ENCODE assay signal across 1 cellular context in the genomic region with DNA sequence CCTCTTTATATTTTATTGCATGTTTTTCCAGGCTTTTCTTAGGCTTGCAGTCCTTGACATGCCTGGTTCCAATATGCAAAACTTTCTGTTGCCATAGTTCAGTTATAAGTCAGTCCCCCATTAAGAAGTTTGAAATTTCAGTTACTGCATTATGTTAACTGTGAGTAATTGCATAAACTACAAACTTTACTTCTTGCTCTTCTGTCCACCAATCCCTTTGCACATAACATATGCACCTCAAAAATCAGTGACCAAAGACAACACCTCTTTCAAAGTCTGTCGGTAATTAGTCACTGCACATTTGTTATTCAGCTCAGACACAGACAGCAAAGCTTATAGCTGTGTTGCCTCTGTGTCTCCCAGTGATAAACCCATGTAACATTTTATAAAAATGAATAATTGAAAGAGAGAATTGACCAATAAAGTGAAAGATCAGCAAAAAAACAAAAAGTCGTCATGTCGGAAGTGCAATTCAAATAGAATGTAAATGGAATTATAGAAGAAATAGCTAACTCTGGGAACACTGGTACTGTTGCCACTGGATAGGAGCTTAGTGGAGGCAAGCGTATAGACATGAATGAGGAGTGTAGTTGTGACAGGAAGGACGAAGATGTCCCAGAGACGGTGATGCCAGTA.
TF ChIP-seq lines count a peak whose summit lies in the region.

No MANE protein-coding gene starts in this region.

TF ChIP-seq in K562, 482 proteins besides CTCF, POLR2A, EP300 and RAD21:
- TF ChIP-seq KDM5B (IDR thresholded peaks at IDR 0.05; ENCODE audit: insufficient replicate concordance, low read depth, low read length) (no peak), MAFG (tag; conservative IDR thresholded peaks at IDR 0.05) (peak; percentile 35; the same call in 1 of the 2 replicates), ZNF695 (CRISPR knock-in tag; IDR thresholded peaks at IDR 0.05) (no peak), HMGN3 (IDR thresholded peaks at IDR 0.05; ENCODE audit: borderline replicate concordance, extremely low read depth, insufficient read length, low read depth, low read length) (no peak), ZNF778 (CRISPR knock-in tag; IDR thresholded peaks at IDR 0.05) (no peak), MAFF (IDR thresholded peaks at IDR 0.05; ENCODE audit: low read length) (peak; percentile 45), ZNF354B (CRISPR knock-in tag; IDR thresholded peaks at IDR 0.05) (no peak), MYC (IDR thresholded peaks at IDR 0.05; ENCODE audit: low read depth, low read length) (no peak), MYC (CRISPR knock-in tag; IDR thresholded peaks at IDR 0.05; ENCODE audit: borderline replicate concordance, low read depth) (no peak), ZNF316 (IDR thresholded peaks at IDR 0.05) (peak; percentile 62), HIVEP1 (CRISPR knock-in tag; IDR thresholded peaks at IDR 0.05) (no peak), XRCC4 (IDR thresholded peaks at IDR 0.05; ENCODE audit: extremely low read depth, insufficient read depth, insufficient read length) (no peak), POLR2H (tag; IDR thresholded peaks at IDR 0.05; ENCODE audit: low read depth) (no peak), NFXL1 (CRISPR knock-in tag; IDR thresholded peaks at IDR 0.05) (no peak), NFE2 (IDR thresholded peaks at IDR 0.05; ENCODE audit: low read depth) (no peak), MAFK (IDR thresholded peaks at IDR 0.05; ENCODE audit: low read length) (peak; percentile 41; the same call in 1 of the 2 replicates), LCOR (CRISPR knock-in tag; IDR thresholded peaks at IDR 0.05) (no peak), RUNX1 (IDR thresholded peaks at IDR 0.05; ENCODE audit: low read depth) (no peak), POU5F1 (IDR thresholded peaks at IDR 0.05; ENCODE audit: borderline replicate concordance, low read depth, low read length, partially characterized antibody) (no peak), C11orf30 (IDR thresholded peaks at IDR 0.05; ENCODE audit: low read depth) (peak; percentile 43; the same call in 1 of the 2 replicates), POLR3G (IDR thresholded peaks at IDR 0.05; ENCODE audit: extremely low read depth, insufficient read length, insufficient replicate concordance) (no peak), LARP7 (IDR thresholded peaks at IDR 0.05) (no peak), SRSF3 (IDR thresholded peaks at IDR 0.05; ENCODE audit: insufficient read depth, low read length) (no peak), DMBX1 (CRISPR knock-in tag; IDR thresholded peaks at IDR 0.05; ENCODE audit: borderline replicate concordance) (no peak)
- TF ChIP-seq, protein P1, sequence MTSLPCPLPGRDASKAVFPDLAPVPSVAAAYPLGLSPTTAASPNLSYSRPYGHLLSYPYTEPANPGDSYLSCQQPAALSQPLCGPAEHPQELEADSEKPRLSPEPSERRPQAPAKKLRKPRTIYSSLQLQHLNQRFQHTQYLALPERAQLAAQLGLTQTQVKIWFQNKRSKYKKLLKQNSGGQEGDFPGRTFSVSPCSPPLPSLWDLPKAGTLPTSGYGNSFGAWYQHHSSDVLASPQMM (CRISPR knock-in tag; IDR thresholded peaks at IDR 0.05) = no peak
- TF ChIP-seq, protein P2, sequence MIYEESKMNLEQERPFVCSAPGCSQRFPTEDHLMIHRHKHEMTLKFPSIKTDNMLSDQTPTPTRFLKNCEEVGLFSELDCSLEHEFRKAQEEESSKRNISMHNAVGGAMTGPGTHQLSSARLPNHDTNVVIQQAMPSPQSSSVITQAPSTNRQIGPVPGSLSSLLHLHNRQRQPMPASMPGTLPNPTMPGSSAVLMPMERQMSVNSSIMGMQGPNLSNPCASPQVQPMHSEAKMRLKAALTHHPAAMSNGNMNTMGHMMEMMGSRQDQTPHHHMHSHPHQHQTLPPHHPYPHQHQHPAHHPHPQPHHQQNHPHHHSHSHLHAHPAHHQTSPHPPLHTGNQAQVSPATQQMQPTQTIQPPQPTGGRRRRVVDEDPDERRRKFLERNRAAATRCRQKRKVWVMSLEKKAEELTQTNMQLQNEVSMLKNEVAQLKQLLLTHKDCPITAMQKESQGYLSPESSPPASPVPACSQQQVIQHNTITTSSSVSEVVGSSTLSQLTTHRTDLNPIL (CRISPR knock-in tag; IDR thresholded peaks at IDR 0.05) = no peak
- TF ChIP-seq, protein P3, sequence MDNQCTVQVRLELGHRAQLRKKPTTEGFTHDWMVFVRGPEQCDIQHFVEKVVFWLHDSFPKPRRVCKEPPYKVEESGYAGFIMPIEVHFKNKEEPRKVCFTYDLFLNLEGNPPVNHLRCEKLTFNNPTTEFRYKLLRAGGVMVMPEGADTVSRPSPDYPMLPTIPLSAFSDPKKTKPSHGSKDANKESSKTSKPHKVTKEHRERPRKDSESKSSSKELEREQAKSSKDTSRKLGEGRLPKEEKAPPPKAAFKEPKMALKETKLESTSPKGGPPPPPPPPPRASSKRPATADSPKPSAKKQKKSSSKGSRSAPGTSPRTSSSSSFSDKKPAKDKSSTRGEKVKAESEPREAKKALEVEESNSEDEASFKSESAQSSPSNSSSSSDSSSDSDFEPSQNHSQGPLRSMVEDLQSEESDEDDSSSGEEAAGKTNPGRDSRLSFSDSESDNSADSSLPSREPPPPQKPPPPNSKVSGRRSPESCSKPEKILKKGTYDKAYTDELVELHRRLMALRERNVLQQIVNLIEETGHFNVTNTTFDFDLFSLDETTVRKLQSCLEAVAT (IDR thresholded peaks at IDR 0.05) = no peak
- TF ChIP-seq, protein P4, sequence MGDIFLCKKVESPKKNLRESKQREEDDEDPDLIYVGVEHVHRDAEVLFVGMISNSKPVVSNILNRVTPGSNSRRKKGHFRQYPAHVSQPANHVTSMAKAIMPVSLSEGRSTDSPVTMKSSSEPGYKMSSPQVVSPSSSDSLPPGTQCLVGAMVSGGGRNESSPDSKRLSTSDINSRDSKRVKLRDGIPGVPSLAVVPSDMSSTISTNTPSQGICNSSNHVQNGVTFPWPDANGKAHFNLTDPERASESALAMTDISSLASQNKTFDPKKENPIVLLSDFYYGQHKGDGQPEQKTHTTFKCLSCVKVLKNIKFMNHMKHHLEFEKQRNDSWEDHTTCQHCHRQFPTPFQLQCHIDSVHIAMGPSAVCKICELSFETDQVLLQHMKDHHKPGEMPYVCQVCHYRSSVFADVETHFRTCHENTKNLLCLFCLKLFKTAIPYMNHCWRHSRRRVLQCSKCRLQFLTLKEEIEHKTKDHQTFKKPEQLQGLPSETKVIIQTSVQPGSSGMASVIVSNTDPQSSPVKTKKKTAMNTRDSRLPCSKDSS (IDR thresholded peaks at IDR 0.05; ENCODE audit: low read depth, partially characterized antibody) = no peak
- TF ChIP-seq, protein P5, sequence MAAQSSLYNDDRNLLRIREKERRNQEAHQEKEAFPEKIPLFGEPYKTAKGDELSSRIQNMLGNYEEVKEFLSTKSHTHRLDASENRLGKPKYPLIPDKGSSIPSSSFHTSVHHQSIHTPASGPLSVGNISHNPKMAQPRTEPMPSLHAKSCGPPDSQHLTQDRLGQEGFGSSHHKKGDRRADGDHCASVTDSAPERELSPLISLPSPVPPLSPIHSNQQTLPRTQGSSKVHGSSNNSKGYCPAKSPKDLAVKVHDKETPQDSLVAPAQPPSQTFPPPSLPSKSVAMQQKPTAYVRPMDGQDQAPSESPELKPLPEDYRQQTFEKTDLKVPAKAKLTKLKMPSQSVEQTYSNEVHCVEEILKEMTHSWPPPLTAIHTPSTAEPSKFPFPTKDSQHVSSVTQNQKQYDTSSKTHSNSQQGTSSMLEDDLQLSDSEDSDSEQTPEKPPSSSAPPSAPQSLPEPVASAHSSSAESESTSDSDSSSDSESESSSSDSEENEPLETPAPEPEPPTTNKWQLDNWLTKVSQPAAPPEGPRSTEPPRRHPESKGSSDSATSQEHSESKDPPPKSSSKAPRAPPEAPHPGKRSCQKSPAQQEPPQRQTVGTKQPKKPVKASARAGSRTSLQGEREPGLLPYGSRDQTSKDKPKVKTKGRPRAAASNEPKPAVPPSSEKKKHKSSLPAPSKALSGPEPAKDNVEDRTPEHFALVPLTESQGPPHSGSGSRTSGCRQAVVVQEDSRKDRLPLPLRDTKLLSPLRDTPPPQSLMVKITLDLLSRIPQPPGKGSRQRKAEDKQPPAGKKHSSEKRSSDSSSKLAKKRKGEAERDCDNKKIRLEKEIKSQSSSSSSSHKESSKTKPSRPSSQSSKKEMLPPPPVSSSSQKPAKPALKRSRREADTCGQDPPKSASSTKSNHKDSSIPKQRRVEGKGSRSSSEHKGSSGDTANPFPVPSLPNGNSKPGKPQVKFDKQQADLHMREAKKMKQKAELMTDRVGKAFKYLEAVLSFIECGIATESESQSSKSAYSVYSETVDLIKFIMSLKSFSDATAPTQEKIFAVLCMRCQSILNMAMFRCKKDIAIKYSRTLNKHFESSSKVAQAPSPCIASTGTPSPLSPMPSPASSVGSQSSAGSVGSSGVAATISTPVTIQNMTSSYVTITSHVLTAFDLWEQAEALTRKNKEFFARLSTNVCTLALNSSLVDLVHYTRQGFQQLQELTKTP (IDR thresholded peaks at IDR 0.05; ENCODE audit: low read depth in 1 of 2, partially characterized antibody in 2 of 2) = no peak
- TF ChIP-seq, protein P6, sequence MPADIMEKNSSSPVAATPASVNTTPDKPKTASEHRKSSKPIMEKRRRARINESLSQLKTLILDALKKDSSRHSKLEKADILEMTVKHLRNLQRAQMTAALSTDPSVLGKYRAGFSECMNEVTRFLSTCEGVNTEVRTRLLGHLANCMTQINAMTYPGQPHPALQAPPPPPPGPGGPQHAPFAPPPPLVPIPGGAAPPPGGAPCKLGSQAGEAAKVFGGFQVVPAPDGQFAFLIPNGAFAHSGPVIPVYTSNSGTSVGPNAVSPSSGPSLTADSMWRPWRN (IDR thresholded peaks at IDR 0.05; ENCODE audit: low read depth) = no peak
